In the genomic region with DNA sequence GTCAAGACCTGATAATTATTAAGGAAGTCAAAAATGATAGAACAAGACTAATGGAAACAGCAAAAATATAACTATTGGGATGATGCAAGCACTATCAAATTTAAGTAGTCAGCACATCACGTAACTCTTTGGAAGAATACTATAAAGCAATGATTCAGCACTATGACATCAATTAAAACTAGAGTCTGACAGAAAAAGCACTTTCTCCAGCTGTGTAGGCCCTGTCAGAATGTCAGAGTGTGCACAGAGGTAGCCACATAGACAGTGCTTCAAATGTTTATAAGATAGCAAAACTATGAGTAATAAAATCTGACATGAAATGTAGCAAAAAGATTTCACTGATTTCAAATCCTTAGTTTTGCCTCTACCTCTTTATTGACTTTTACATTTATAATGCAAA, we compare ENCODE assay signal across 17 cellular contexts.
"Had no signal": no experiment of that assay in that cellular context is flagged by ENCODE, and none has a peak within 500 bp of the region (broad histone marks: within the 10 kb centered on the region; RNA-seq: fewer than 3 reads in every experiment).

No MANE protein-coding gene starts in this region.

- DNase-seq: esophagus squamous epithelium; kidney; left cardiac atrium; left ventricle myocardium inferior; lower lobe of right lung; natural killer cell; ovary; sigmoid colon; stimulated activated CD4-positive, alpha-beta T cell treated with anti-CD3 and anti-CD28 coated beads, Interleukin-12 subunit alpha, Interleukin-12 subunit beta, amount 100 ng/mL, for 4 hours; stimulated activated naive CD4-positive, alpha-beta T cell; stomach; substantia nigra; transverse colon had no signal

- ATAC-seq: foreskin keratinocyte, left cardiac atrium, lower lobe of right lung, natural killer cell had no signal

- H3K27ac ChIP-seq: esophagus squamous epithelium, foreskin keratinocyte, left ventricle myocardium inferior, lower lobe of right lung, ovary, right atrium auricular region, sigmoid colon, skin epidermis, stomach, thoracic aorta, transverse colon had no signal

- H3K4me1 ChIP-seq: esophagus squamous epithelium, foreskin keratinocyte, lower lobe of right lung, right atrium auricular region, sigmoid colon, stomach, transverse colon had no signal

- H3K27me3 ChIP-seq: esophagus squamous epithelium, foreskin keratinocyte, ovary, right atrium auricular region, sigmoid colon, stomach, transverse colon had no signal

- H3K36me3 ChIP-seq: esophagus squamous epithelium, left ventricle myocardium inferior, lower lobe of right lung, ovary, right atrium auricular region, sigmoid colon, stomach, thoracic aorta, transverse colon had no signal

- H3K4me3 ChIP-seq: esophagus squamous epithelium, left ventricle myocardium inferior, lower lobe of right lung, ovary, right atrium auricular region, sigmoid colon, skin epidermis, stomach, thoracic aorta, transverse colon had no signal

- H3K9me3 ChIP-seq: esophagus squamous epithelium, left ventricle myocardium inferior, lower lobe of right lung, ovary, right atrium auricular region, sigmoid colon, stomach, thoracic aorta, transverse colon had no signal
